In genomic region chr18:4813708-4814107, GRCh38 we compare ENCODE assay signal across 23 cellular contexts.
DNase-seq lines count a peak whose midpoint lies in the region; ATAC-seq and TF ChIP-seq lines count a peak whose summit lies in the region.
"Had no signal": no experiment of that assay in that cellular context is flagged by ENCODE, and none has a peak within 500 bp of the region (broad histone marks: within the 10 kb centered on the region; RNA-seq: fewer than 3 reads in every experiment).

No MANE protein-coding gene starts in this region.

- H3K9me3 Mint-ChIP-seq in GM23338: no peaks in the 10 kb centered on the region; the same call in 1 of the 3 replicates
- H3K9me3 Mint-ChIP-seq in endodermal cell: peaks cover 5% of the 10 kb centered on the region
- peaks cover 7 to 17% (median 7%) of the 10 kb centered on the region in 3 donors for H3K9me3 Mint-ChIP-seq in T-cell

- CTCF ChIA-PET in T-cell (lab: Charles Lee): no interaction called here

- H3K36me3 ChIP-seq in GM23338 (ENCODE audit: insufficient read depth): no peaks in the 10 kb centered on the region
- no peaks in the 10 kb centered on the region for H3K36me3 ChIP-seq in endodermal cell (ENCODE audit: control insufficient read depth, insufficient read depth, low read length)
- no peaks in the 10 kb centered on the region for H3K36me3 ChIP-seq in mesendoderm (ENCODE audit: control insufficient read depth, insufficient read depth, low read length)
- H3K36me3 ChIP-seq: BLaER1 treated with 17β-estradiol and CSF1 and Interleukin-3, amounts not matched to agents 10 nM and 100 nM had no signal

- no peaks in the 10 kb centered on the region for H3F3A ChIP-seq in GM23338 (replicated peaks; ENCODE audit: low read depth)

- H3K4me3 Mint-ChIP-seq in GM23338 (no peak overlapping the region), endodermal cell (no peak overlapping the region), T-cell (no peak overlapping the region)
- H3K4me3 Mint-ChIP-seq: B cell; CD4-positive, alpha-beta T cell; CD8-positive, alpha-beta T cell had no signal

- H3K23ac ChIP-seq in mesendoderm (ENCODE audit: low read length): no peak overlapping the region

- POLR2A ChIA-PET in T-cell (lab: Charles Lee): no interaction called here

- H3K4me1 Mint-ChIP-seq in GM23338 (no peaks in the 10 kb centered on the region; the same call in 2 of the 3 replicates), endodermal cell (peaks cover 30% of the 10 kb centered on the region), T-cell (no peaks in the 10 kb centered on the region)
- H3K4me1 Mint-ChIP-seq: B cell had no signal

- H3K27me3 ChIP-seq in GM23338 (ENCODE audit: insufficient read depth) (no peaks in the 10 kb centered on the region), endodermal cell (ENCODE audit: control insufficient read depth, insufficient read depth, low read length, poor library complexity, severe bottlenecking) (no peaks in the 10 kb centered on the region), mesendoderm (ENCODE audit: insufficient read depth, low read length, poor library complexity) (no peaks in the 10 kb centered on the region)
- H3K27me3 ChIP-seq: BLaER1 treated with 17β-estradiol and CSF1 and Interleukin-3, amounts not matched to agents 10 nM and 100 nM had no signal

- 0 out of 2 replicates have a peak, but pooled peaks cover 5% of the 10 kb centered on the region for H3K9me2 ChIP-seq in GM23338 (ENCODE audit: insufficient read depth)

- H3K36me3 Mint-ChIP-seq in GM23338 (ENCODE audit: low read depth) (peaks cover 3% of the 10 kb centered on the region; the same call in 1 of the 3 replicates), endodermal cell (ENCODE audit: low read depth) (no peaks in the 10 kb centered on the region), T-cell (no peaks in the 10 kb centered on the region)
- H3K36me3 Mint-ChIP-seq: CD8-positive, alpha-beta T cell had no signal

- TF ChIP-seq CTCF in GM23338 (conservative IDR thresholded peaks at IDR 0.05; ENCODE audit: low read depth in 2 of 2) (no peak), endodermal cell (conservative IDR thresholded peaks at IDR 0.05) (peak; percentile 28)

- H3K4me1 ChIP-seq in GM23338 (ENCODE audit: insufficient read depth) (no peaks in the 10 kb centered on the region), endodermal cell (ENCODE audit: control insufficient read depth, insufficient read depth, low read length) (peaks cover 3% of the 10 kb centered on the region), mesendoderm (ENCODE audit: control insufficient read depth, low read depth, low read length) (peaks cover 5% of the 10 kb centered on the region)
- H3K4me1 ChIP-seq: A549; BLaER1 treated with 17β-estradiol and CSF1 and Interleukin-3, amounts not matched to agents 10 nM and 100 nM; Caco-2 had no signal

- peaks cover 16% of the 10 kb centered on the region for H3K9me3 ChIP-seq in endodermal cell (ENCODE audit: control insufficient read depth, low read length)
- H3K9me3 ChIP-seq: A549, Caco-2 had no signal

- H3K27ac ChIP-seq in GM23338 (ENCODE audit: low read depth): no peak overlapping the region
- no peak overlapping the region for H3K27ac ChIP-seq in endodermal cell (ENCODE audit: low read depth, low read length)
- H3K27ac ChIP-seq in mesendoderm (ENCODE audit: low read depth, low read length): peak overlapping the region; percentile 31
- H3K27ac ChIP-seq: 22Rv1; A549; BLaER1 treated with 17β-estradiol and CSF1 and Interleukin-3, amounts not matched to agents 10 nM and 100 nM; C4-2B had no signal

- no peak overlapping the region for H2BK5ac ChIP-seq in mesendoderm (ENCODE audit: low read length)

- no peak overlapping the region for H3K56ac ChIP-seq in mesendoderm (ENCODE audit: low read length)

- no peak overlapping the region for H3K4me3 ChIP-seq in GM23338
- no peak overlapping the region for H3K4me3 ChIP-seq in endodermal cell (ENCODE audit: low read length)
- no peak overlapping the region for H3K4me3 ChIP-seq in mesendoderm (ENCODE audit: low read length)
- H3K4me3 ChIP-seq: A549; BLaER1 treated with 17β-estradiol and CSF1 and Interleukin-3, amounts not matched to agents 10 nM and 100 nM; GM12878 had no signal

- H3K4ac ChIP-seq in mesendoderm (ENCODE audit: low read depth, low read length): no peak overlapping the region

- no peak overlapping the region for H3K18ac ChIP-seq in mesendoderm (ENCODE audit: low read length)

- 59 to 71% methylated on average over 1 to 2 of the region's 2 CpGs for WGBS in endodermal cell (ENCODE audit: insufficient coverage in 1 of 2, insufficient read length in 1 of 2), 2 experiments
- WGBS in mesendoderm (ENCODE audit: extremely low coverage, insufficient coverage, low lambda C conversion rate): no CpG with 5 or more reads among the region's 2 CpGs

- no peak overlapping the region for H2AK5ac ChIP-seq in mesendoderm (ENCODE audit: low read length)

- no peaks in the 10 kb centered on the region for H3K79me2 ChIP-seq in GM23338 (replicated peaks; ENCODE audit: insufficient read depth)
- no peaks in the 10 kb centered on the region for H3K79me2 ChIP-seq in mesendoderm (ENCODE audit: control insufficient read depth, insufficient read depth, low read length)

- no peaks in the 10 kb centered on the region for H3K79me1 ChIP-seq in mesendoderm (ENCODE audit: low read length)

- no peak for DNase-seq in GM23338 (ENCODE audit: low spot score)
- peak; percentile 80 for DNase-seq in endodermal cell
- peak; percentile 92 for DNase-seq in mesendoderm
- no peak for DNase-seq in T-cell
- DNase-seq: AML-193; Caco-2; Calu3; CD4-positive, alpha-beta T cell; CD8-positive, alpha-beta T cell; DMS 273 treated with DMSO at 0.1 percent for 48 hours; DMS153; DMS53; DMS79; DND-41; EL; GDM1 had no signal

- no peak overlapping the region for H2BK15ac ChIP-seq in mesendoderm (replicated peaks; ENCODE audit: low read depth)

- H3K4me2 ChIP-seq in GM23338 (no peak overlapping the region), mesendoderm (ENCODE audit: low read length) (no peak overlapping the region)
- H3K4me2 ChIP-seq: A549; BLaER1 treated with 17β-estradiol and CSF1 and Interleukin-3, amounts not matched to agents 10 nM and 100 nM had no signal

- H3K9ac ChIP-seq in endodermal cell (ENCODE audit: extremely low read depth, low read length, poor library complexity, severe bottlenecking) (no peak overlapping the region), mesendoderm (ENCODE audit: low read length) (no peak overlapping the region)
- H3K9ac ChIP-seq: BLaER1 treated with 17β-estradiol and CSF1 and Interleukin-3, amounts not matched to agents 10 nM and 100 nM had no signal

- H4K20me1 ChIP-seq in GM23338 (replicated peaks; ENCODE audit: insufficient read depth): no peaks in the 10 kb centered on the region
- H4K20me1 ChIP-seq: BLaER1 treated with 17β-estradiol and CSF1 and Interleukin-3, amounts not matched to agents 10 nM and 100 nM had no signal

- ATAC-seq in GM23338: peak; percentile 28; the same call in 1 of the 3 replicates
- no peak for ATAC-seq in HG03354 (IDR thresholded peaks at IDR 0.05; ENCODE audit: poor library complexity, severe bottlenecking, unreplicated experiment)
- no peak for ATAC-seq in T-cell (replicated peaks in 1 of 4)
- ATAC-seq: A549; CD8-positive, alpha-beta T cell; GM12878 had no signal

- H4K5ac ChIP-seq in mesendoderm (ENCODE audit: low read length): no peak overlapping the region

- H4K8ac ChIP-seq in mesendoderm (ENCODE audit: low read depth, low read length): no peak overlapping the region

- H3K27ac Mint-ChIP-seq in GM23338 (no peak overlapping the region; the same call in 1 of the 2 replicates), endodermal cell (no peak overlapping the region), T-cell (no peak overlapping the region)
- H3K27ac Mint-ChIP-seq: B cell; CD4-positive, alpha-beta T cell; CD8-positive, alpha-beta T cell had no signal

- H3K27me3 Mint-ChIP-seq in GM23338 (ENCODE audit: insufficient read depth, low read depth, poor library complexity) (peaks cover 2% of the 10 kb centered on the region), endodermal cell (ENCODE audit: insufficient read depth) (no peaks in the 10 kb centered on the region), T-cell (no peaks in the 10 kb centered on the region)
- H3K27me3 Mint-ChIP-seq: B cell; CD4-positive, alpha-beta T cell had no signal

- no peak overlapping the region; the same call in 1 of the 2 replicates for H2AFZ ChIP-seq in GM23338

- H2BK120ac ChIP-seq in mesendoderm (ENCODE audit: low read depth, low read length): no peak overlapping the region

TF ChIP-seq in GM23338, 12 proteins besides CTCF, POLR2A, EP300 and RAD21 (continues in another document):
- TF ChIP-seq ZNF114 (CRISPR knock-in tag; IDR thresholded peaks at IDR 0.05) (no peak), ETS1 (IDR thresholded peaks at IDR 0.05) (no peak)

Comparison
In these comparisons a context has a peak if more than half of its experiments do, and no peak if none do; other contexts are left out.
1. DNase-seq: peak in endodermal cell (single experiment) and mesendoderm (single experiment); none in GM23338 (single experiment) and T-cell (0 of 34).